7 cellular contexts compared by ENCODE assay signal in genomic region chr17:27576429-27577123, GRCh38. TPM values are rescaled to one million over a fixed set of nuclear protein-coding genes. Genes with fewer than 3 reads are reported as not detected.
DNase-seq lines count a peak whose midpoint lies in the region; ATAC-seq and TF ChIP-seq lines count a peak whose summit lies in the region.

No MANE protein-coding gene starts in this region.

- peaks cover 20% of the 10 kb centered on the region for H3K36me3 Mint-ChIP-seq in activated CD8-positive, alpha-beta T cell treated with anti-CD3 and anti-CD28 coated beads for 36 hours (ENCODE audit: low read depth)

- H3K36me3 ChIP-seq in hepatocyte (replicated peaks; ENCODE audit: insufficient read depth, low read depth) (no peaks in the 10 kb centered on the region), skeletal muscle tissue (ENCODE audit: control insufficient read depth in 3 of 3, insufficient read depth in 3 of 3, low read length in 3 of 3) (peaks cover 0 to 2% (median 2%) of the 10 kb centered on the region in 3 donors)

- H3K9me3 Mint-ChIP-seq in activated CD8-positive, alpha-beta T cell treated with anti-CD3 and anti-CD28 coated beads for 36 hours, result no peaks in the 10 kb centered on the region

- CTCF ChIA-PET in activated CD8-positive, alpha-beta T cell treated with anti-CD3 and anti-CD28 coated beads for 36 hours (lab: Charles Lee), result interaction anchor here (2.7 to 6.2 kb wide), 2 partner anchors 25 to 103 kb away, joined by 9 to 39 read pairs; no protein-coding TSS in a partner anchor

- H3K27ac Mint-ChIP-seq in activated CD8-positive, alpha-beta T cell treated with anti-CD3 and anti-CD28 coated beads for 36 hours, result peak overlapping the region; percentile 64

- intact Hi-C loops in activated CD8-positive, alpha-beta T cell treated with anti-CD3 and anti-CD28 coated beads for 36 hours (cut with micrococcal nuclease), result no loop called here

- peaks cover 47% of the 10 kb centered on the region for H3K79me2 ChIP-seq in hepatocyte

- H3K27me3 Mint-ChIP-seq in activated CD8-positive, alpha-beta T cell treated with anti-CD3 and anti-CD28 coated beads for 36 hours, result no peaks in the 10 kb centered on the region

- POLR2A ChIA-PET in activated CD8-positive, alpha-beta T cell treated with anti-CD3 and anti-CD28 coated beads for 36 hours (lab: Charles Lee), result interaction anchor here (1.6 kb wide), 1 partner anchor 103 kb away, joined by 8 read pairs; no protein-coding TSS in a partner anchor

- H3K4me1 ChIP-seq in hepatocyte (ENCODE audit: insufficient read depth) (peaks cover 41% of the 10 kb centered on the region), skeletal muscle tissue (ENCODE audit: control insufficient read depth in 3 of 3, insufficient read depth in 3 of 3, low read length in 3 of 3) (peaks cover 66 to 72% (median 71%) of the 10 kb centered on the region in 3 donors)

- DNase-seq in HuH-7 (ENCODE audit: low spot score) (peak; percentile 41), hepatocyte (ENCODE audit: low spot score) (no peak), NCI-H187 treated with DMSO at 0.1 percent for 48 hours (lab: John Stamatoyannopoulos, UW) (no peak), NCI-H2227 (lab: John Stamatoyannopoulos, UW; ENCODE audit: unreplicated experiment) (no peak)
- no peak for DNase-seq in activated CD8-positive, alpha-beta T cell treated with anti-CD3 and anti-CD28 coated beads for 36 hours

- H3K27ac ChIP-seq in hepatocyte (peak overlapping the region; percentile 98), skeletal muscle tissue (ENCODE audit: low read depth, low read length) (peak overlapping the region; percentile 99)

- peaks cover 84% of the 10 kb centered on the region for H3K4me1 Mint-ChIP-seq in activated CD8-positive, alpha-beta T cell treated with anti-CD3 and anti-CD28 coated beads for 36 hours (ENCODE audit: low read depth)

- H3K9me3 ChIP-seq in hepatocyte (ENCODE audit: low read depth) (no peaks in the 10 kb centered on the region), skeletal muscle tissue (ENCODE audit: control insufficient read depth in 3 of 3, low read length in 3 of 3) (no peaks in the 10 kb centered on the region)

- ATAC-seq in activated CD8-positive, alpha-beta T cell treated with anti-CD3 and anti-CD28 coated beads for 36 hours, result no peak
- ATAC-seq in HG03439 (IDR thresholded peaks at IDR 0.05; ENCODE audit: unreplicated experiment), result no peak

- no peak overlapping the region for H2AFZ ChIP-seq in hepatocyte

- H3K27me3 ChIP-seq in hepatocyte (no peaks in the 10 kb centered on the region), skeletal muscle tissue (ENCODE audit: control insufficient read depth in 3 of 3, insufficient read depth in 3 of 3, low read length in 3 of 3) (no peaks in the 10 kb centered on the region)

- TF ChIP-seq CTCF in activated CD8-positive, alpha-beta T cell treated with anti-CD3 and anti-CD28 coated beads for 36 hours (IDR thresholded peaks at IDR 0.05), result no peak
- TF ChIP-seq CTCF in hepatocyte (IDR thresholded peaks at IDR 0.05; ENCODE audit: poor library complexity), result no peak

- WGBS in hepatocyte (ENCODE audit: low lambda C conversion rate, missing lambda C conversion rate), result 23% methylated on average over 8 of the region's 8 CpGs

- H4K20me1 ChIP-seq in hepatocyte (ENCODE audit: insufficient read depth, poor library complexity, severe bottlenecking), result no peaks in the 10 kb centered on the region

- H3K9ac ChIP-seq in skeletal muscle tissue (ENCODE audit: low read depth in 1 of 3, low read length in 3 of 3), result peak overlapping the region in 2 of 3 donors; percentile 94 to 97

- H3K4me2 ChIP-seq in hepatocyte, result peak overlapping the region; percentile 30

- H3K4me3 Mint-ChIP-seq in activated CD8-positive, alpha-beta T cell treated with anti-CD3 and anti-CD28 coated beads for 36 hours, result no peak overlapping the region

- H3K4me3 ChIP-seq in hepatocyte (no peak overlapping the region), skeletal muscle tissue (ENCODE audit: low read length in 3 of 3) (no peak overlapping the region)

- H3K9me2 ChIP-seq in hepatocyte (replicated peaks; ENCODE audit: insufficient read depth), result no peaks in the 10 kb centered on the region

RNA-seq across cellular contexts. Expression of gene LGALS9, which starts 54.4 kb away (rescaled TPM):
- total RNA-seq in activated CD8-positive, alpha-beta T cell treated with anti-CD3 and anti-CD28 coated beads for 36 hours, result 10 to 100 TPM; 17.3 to 18.4 TPM
- total RNA-seq in hepatocyte, result 4.3 and 14.1 TPM in 2 replicates
- 3.1 and 9.9 TPM in 2 replicates for polyA plus RNA-seq in hepatocyte
- total RNA-seq in skeletal muscle tissue, result 3.1 TPM
